ENCODE assay signal across 9 cellular contexts in genomic region chr12:128976120-128976519, GRCh38.
DNase-seq lines count a peak whose midpoint lies in the region; ATAC-seq and TF ChIP-seq lines count a peak whose summit lies in the region.
"Had no signal": no experiment of that assay in that cellular context is flagged by ENCODE, and none has a peak within 500 bp of the region (broad histone marks: within the 10 kb centered on the region; RNA-seq: fewer than 3 reads in every experiment).

No MANE protein-coding gene starts in this region.

- DNase-seq in NCI-H187 (lab: John Stamatoyannopoulos, UW) = peak; percentile 65 to 75
- DNase-seq in ecto neural progenitor cell (ENCODE audit: low spot score) = peak; percentile 89
- DNase-seq in putamen (ENCODE audit: low spot score) = peak; percentile 83
- no peak for DNase-seq in CD8-positive, alpha-beta T cell
- no peak for DNase-seq in mammary epithelial cell
- DNase-seq: IMR-90 had no signal

- H3K4me1 ChIP-seq in CD8-positive, alpha-beta T cell (ENCODE audit: insufficient read depth, low read length) = no peaks in the 10 kb centered on the region
- H3K4me1 ChIP-seq in mammary epithelial cell (ENCODE audit: insufficient read depth, low read length) = no peaks in the 10 kb centered on the region

- no peak overlapping the region for H3K4me3 Mint-ChIP-seq in CD8-positive, alpha-beta T cell
- H3K4me3 Mint-ChIP-seq: stimulated activated naive CD8-positive, alpha-beta T cell treated with anti-CD3 and anti-CD28 coated beads, Interleukin-15, Interleukin-2, amounts not matched to agents 100 ng/mL and 50 ng/mL, for 24 hours had no signal

- in situ Hi-C loops in mammary epithelial cell (cut with MboI; ENCODE audit: low sequenced_read_pairs in 2 of 2) = no loop called here

- H2AFZ ChIP-seq in mammary epithelial cell (ENCODE audit: low read depth, low read length) = no peak overlapping the region

- H3K27me3 ChIP-seq in CD8-positive, alpha-beta T cell (ENCODE audit: insufficient read depth, low read length) = no peaks in the 10 kb centered on the region
- H3K27me3 ChIP-seq in mammary epithelial cell (ENCODE audit: insufficient read depth, low read length) = no peaks in the 10 kb centered on the region

- no peaks in the 10 kb centered on the region for H3K36me3 Mint-ChIP-seq in CD8-positive, alpha-beta T cell

- no peak overlapping the region for H3K4me3 ChIP-seq in CD8-positive, alpha-beta T cell (ENCODE audit: low read depth, low read length)
- no peak overlapping the region for H3K4me3 ChIP-seq in mammary epithelial cell (replicated peaks in 1 of 3; ENCODE audit: insufficient read depth in 1 of 3, low read depth in 2 of 3, low read length in 3 of 3)

- no peaks in the 10 kb centered on the region for H4K20me1 ChIP-seq in mammary epithelial cell (ENCODE audit: insufficient read depth, low read length)

- peaks cover 49% of the 10 kb centered on the region for H3K27me3 Mint-ChIP-seq in CD8-positive, alpha-beta T cell (ENCODE audit: low read depth)

- BruUV-seq in mammary epithelial cell (replicated peaks; lab: Mats Ljungman, UMichigan) = no TSS peak

- H3K27ac ChIP-seq in CD8-positive, alpha-beta T cell (ENCODE audit: low read depth, low read length) = no peak overlapping the region
- H3K27ac ChIP-seq in mammary epithelial cell (ENCODE audit: insufficient read depth, low read depth, low read length) = no peak overlapping the region

- H3K4me2 ChIP-seq in mammary epithelial cell (ENCODE audit: insufficient read depth, low read depth, low read length) = no peak overlapping the region

- H3K27ac Mint-ChIP-seq in CD8-positive, alpha-beta T cell = no peak overlapping the region
- H3K27ac Mint-ChIP-seq: stimulated activated naive CD8-positive, alpha-beta T cell treated with anti-CD3 and anti-CD28 coated beads, Interleukin-15, Interleukin-2, amounts not matched to agents 100 ng/mL and 50 ng/mL, for 24 hours had no signal

- no peaks in the 10 kb centered on the region for H3K9me3 ChIP-seq in CD8-positive, alpha-beta T cell (ENCODE audit: low read length)
- H3K9me3 ChIP-seq in mammary epithelial cell (replicated peaks; ENCODE audit: insufficient read depth, low read length) = peaks cover 25% of the 10 kb centered on the region

- dilution Hi-C loops in mammary epithelial cell (cut with HindIII; ENCODE audit: low sequenced_read_pairs) = no loop called here

- intact Hi-C loops in CD8-positive, alpha-beta T cell (cut with DNase I, micrococcal nuclease) = no loop called here
- intact Hi-C loops in mammary epithelial cell (cut with micrococcal nuclease) = no loop called here

- TF ChIP-seq CTCF in CD8-positive, alpha-beta T cell (IDR thresholded peaks at IDR 0.05) = no peak
- TF ChIP-seq CTCF in mammary epithelial cell (conservative IDR thresholded peaks at IDR 0.05 in 1 of 2, IDR thresholded peaks at IDR 0.05 in 1 of 2; ENCODE audit: extremely low read depth in 1 of 2, insufficient read depth in 1 of 2, low read depth in 1 of 2, low read length in 2 of 2) = no peak

- POLR2A ChIA-PET in CD8-positive, alpha-beta T cell (lab: Charles Lee) = no interaction called here

- ATAC-seq in GM18502 (IDR thresholded peaks at IDR 0.05; ENCODE audit: poor library complexity, unreplicated experiment) (peak; percentile 72), HG03565 (IDR thresholded peaks at IDR 0.05; ENCODE audit: unreplicated experiment) (no peak)
- ATAC-seq in CD8-positive, alpha-beta T cell = no peak

- no peaks in the 10 kb centered on the region for H3K36me3 ChIP-seq in CD8-positive, alpha-beta T cell (ENCODE audit: insufficient read depth, low read length)
- no peaks in the 10 kb centered on the region for H3K36me3 ChIP-seq in mammary epithelial cell (ENCODE audit: insufficient read depth, low read length)

- no peaks in the 10 kb centered on the region for H3K4me1 Mint-ChIP-seq in CD8-positive, alpha-beta T cell (ENCODE audit: low read depth)

- WGBS in mammary epithelial cell (ENCODE audit: low coverage, missing lambda C conversion rate) = 68% methylated on average over 11 of the region's 14 CpGs

- no peak overlapping the region for H3K9ac ChIP-seq in mammary epithelial cell (ENCODE audit: insufficient read depth, low read length)

- CTCF ChIA-PET in CD8-positive, alpha-beta T cell (lab: Charles Lee) = no interaction called here
- CTCF ChIA-PET in mammary epithelial cell (lab: Charles Lee; ENCODE audit: low non-redundant PET) = no interaction called here

- H3K79me2 ChIP-seq in mammary epithelial cell (ENCODE audit: insufficient read depth, low read length) = no peaks in the 10 kb centered on the region

- no peaks in the 10 kb centered on the region for H3K9me3 Mint-ChIP-seq in CD8-positive, alpha-beta T cell
- H3K9me3 Mint-ChIP-seq: stimulated activated naive CD8-positive, alpha-beta T cell treated with anti-CD3 and anti-CD28 coated beads, Interleukin-15, Interleukin-2, amounts not matched to agents 100 ng/mL and 50 ng/mL, for 24 hours had no signal

Comparison
In these comparisons a context has a peak if more than half of its experiments do, and no peak if none do; other contexts are left out.
1. DNase-seq: peak in NCI-H187 (2 of 2), ecto neural progenitor cell (single experiment) and putamen (single experiment); none in CD8-positive, alpha-beta T cell (0 of 7) and mammary epithelial cell (single experiment).